In the genomic region with DNA sequence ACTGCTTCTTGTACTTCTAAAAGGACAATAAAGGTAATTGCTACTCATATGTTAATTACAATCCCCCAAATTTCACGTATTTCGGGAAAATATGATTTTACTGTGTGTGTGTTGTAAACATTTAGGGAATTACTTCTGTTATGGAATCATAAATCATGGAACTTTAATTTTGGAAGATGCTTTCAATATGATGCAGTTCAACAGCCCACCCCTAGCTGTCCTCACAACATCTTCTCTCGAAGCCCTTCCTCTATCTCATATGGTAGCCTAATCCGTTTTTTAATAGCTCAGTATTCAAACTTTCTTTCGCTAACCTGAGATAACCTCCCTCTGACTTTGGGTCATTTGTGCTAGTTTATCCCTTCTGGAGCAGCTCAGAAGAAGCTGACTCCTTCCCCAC, we compare ENCODE assay signal across 23 cellular contexts.
A peak's percentile ranks its signal among the peaks of the same experiment; 100 is the strongest.
DNase-seq lines count a peak whose midpoint lies in the region; ATAC-seq and TF ChIP-seq lines count a peak whose summit lies in the region.
"Had no signal": no experiment of that assay in that cellular context is flagged by ENCODE, and none has a peak within 500 bp of the region (broad histone marks: within the 10 kb centered on the region; RNA-seq: fewer than 3 reads in every experiment).

No MANE protein-coding gene starts in this region.

- intact Hi-C loops in vagina (cut with DNase I), result no loop called here

- H3K27ac ChIP-seq in DND-41 (ENCODE audit: low read length) (peak overlapping the region; percentile 62), caudate nucleus (ENCODE audit: low read depth, low read length) (peak overlapping the region; percentile 63), vagina (peak overlapping the region; percentile 67), Karpas-422 (ENCODE audit: low read length) (no peak overlapping the region)
- H3K27ac ChIP-seq: ascending aorta, esophagus muscularis mucosa had no signal

- H3K9ac ChIP-seq in DND-41 (ENCODE audit: low read depth, low read length) (no peak overlapping the region), Karpas-422 (ENCODE audit: low read length) (no peak overlapping the region)

- no peaks in the 10 kb centered on the region for H4K20me1 ChIP-seq in DND-41 (ENCODE audit: insufficient read depth, low read length)
- no peaks in the 10 kb centered on the region for H4K20me1 ChIP-seq in Karpas-422 (ENCODE audit: insufficient read depth, low read depth, low read length)

- DNase-seq in DND-41 (no peak), LNCaP clone FGC (ENCODE audit: low read depth) (no peak), caudate nucleus (lab: John Stamatoyannopoulos, UW) (no peak), vagina (ENCODE audit: extremely low spot score in 2 of 2) (no peak), NCI-H2227 (lab: John Stamatoyannopoulos, UW; ENCODE audit: unreplicated experiment) (no peak), Karpas-422 (no peak)
- DNase-seq: activated CD4-positive, alpha-beta T cell treated with anti-CD3 and anti-CD28 coated beads for 4 hours; Calu3; cerebellar nuclear complex; effector CD4-positive, alpha-beta T cell; GOT3; KBM-7; kidney glomerular epithelial cell; mammary epithelial cell; natural killer cell; NCI-H1092 treated with DMSO at 0.1 percent for 48 hours; NCI-H2081; NCI-H524; RPMI8226 had no signal

- no peaks in the 10 kb centered on the region for H3K9me2 ChIP-seq in Karpas-422 (replicated peaks; ENCODE audit: insufficient read depth, low read length)

- no peak overlapping the region for H3K4me3 ChIP-seq in DND-41 (ENCODE audit: low read depth in 1 of 2, low read length in 2 of 2)
- H3K4me3 ChIP-seq in LNCaP clone FGC (ENCODE audit: low read depth, low read length), result no peak overlapping the region
- H3K4me3 ChIP-seq in vagina, result no peak overlapping the region
- H3K4me3 ChIP-seq in Karpas-422 (ENCODE audit: low read length), result no peak overlapping the region
- H3K4me3 ChIP-seq: ascending aorta, esophagus muscularis mucosa had no signal

- H3K79me2 ChIP-seq in DND-41 (ENCODE audit: insufficient read depth, low read length) (no peaks in the 10 kb centered on the region), Karpas-422 (ENCODE audit: low read length) (no peaks in the 10 kb centered on the region)

- peaks cover 19% of the 10 kb centered on the region for H3K4me1 ChIP-seq in DND-41 (ENCODE audit: insufficient read depth, low read length)
- H3K4me1 ChIP-seq in vagina, result peaks cover 10% of the 10 kb centered on the region
- H3K4me1 ChIP-seq in Karpas-422 (ENCODE audit: low read length), result no peaks in the 10 kb centered on the region
- H3K4me1 ChIP-seq: ascending aorta, esophagus muscularis mucosa had no signal

- peak overlapping the region; percentile 45; the same call in 1 of the 2 replicates for H2AFZ ChIP-seq in DND-41 (ENCODE audit: low read depth, low read length)
- H2AFZ ChIP-seq in Karpas-422 (ENCODE audit: low read length), result no peak overlapping the region

- TF ChIP-seq CTCF in DND-41 (IDR thresholded peaks at IDR 0.05; ENCODE audit: borderline replicate concordance, extremely low read depth, low read length, poor library complexity, severe bottlenecking), result peak; percentile 47
- TF ChIP-seq CTCF in LNCaP clone FGC (IDR thresholded peaks at IDR 0.05; ENCODE audit: control insufficient read depth, extremely low read depth, insufficient read depth), result peak; percentile 39; the same call in 1 of the 2 replicates
- TF ChIP-seq CTCF in vagina (IDR thresholded peaks at IDR 0.05), result no peak

- TF ChIP-seq POLR2A in vagina (IDR thresholded peaks at IDR 0.05), result no peak

- H3K36me3 ChIP-seq in DND-41 (ENCODE audit: insufficient read depth, low read length) (no peaks in the 10 kb centered on the region), vagina (no peaks in the 10 kb centered on the region), Karpas-422 (ENCODE audit: insufficient read depth, low read length) (no peaks in the 10 kb centered on the region)
- H3K36me3 ChIP-seq: ascending aorta, esophagus muscularis mucosa had no signal

- 0 out of 3 replicates have a peak, but pooled peaks have one; percentile 47 for ATAC-seq in DND-41 (ENCODE audit: insufficient read depth, low read depth)
- no peak for ATAC-seq in GM21360 (IDR thresholded peaks at IDR 0.05; ENCODE audit: unreplicated experiment)
- ATAC-seq: natural killer cell; stimulated activated effector memory CD8-positive, alpha-beta T cell treated with anti-CD3 and anti-CD28 coated beads, Interleukin-12 subunit alpha, Interleukin-12 subunit beta, amount 100 ng/mL, for 72 hours had no signal

- H3K9me3 ChIP-seq in DND-41 (ENCODE audit: insufficient read depth, low read length, severe bottlenecking) (no peaks in the 10 kb centered on the region), vagina (no peaks in the 10 kb centered on the region), Karpas-422 (ENCODE audit: low read length) (no peaks in the 10 kb centered on the region)
- H3K9me3 ChIP-seq: ascending aorta had no signal

- H3K27me3 ChIP-seq in DND-41 (ENCODE audit: insufficient read depth, low read length, poor library complexity) (no peaks in the 10 kb centered on the region), vagina (no peaks in the 10 kb centered on the region), Karpas-422 (ENCODE audit: low read length) (no peaks in the 10 kb centered on the region)
- H3K27me3 ChIP-seq: ascending aorta, esophagus muscularis mucosa had no signal

- H3K4me2 ChIP-seq in DND-41 (ENCODE audit: insufficient read depth, low read length) (no peak overlapping the region), Karpas-422 (ENCODE audit: low read depth, low read length, poor library complexity, severe bottlenecking) (no peak overlapping the region)

Comparison
In these comparisons a context has a peak if more than half of its experiments do, and no peak if none do; other contexts are left out.
1. CTCF ChIP-seq: peak in DND-41 (single experiment) and LNCaP clone FGC (single experiment); none in vagina (0 of 3).